ENCODE assay signal across 8 cellular contexts in the genomic region with DNA sequence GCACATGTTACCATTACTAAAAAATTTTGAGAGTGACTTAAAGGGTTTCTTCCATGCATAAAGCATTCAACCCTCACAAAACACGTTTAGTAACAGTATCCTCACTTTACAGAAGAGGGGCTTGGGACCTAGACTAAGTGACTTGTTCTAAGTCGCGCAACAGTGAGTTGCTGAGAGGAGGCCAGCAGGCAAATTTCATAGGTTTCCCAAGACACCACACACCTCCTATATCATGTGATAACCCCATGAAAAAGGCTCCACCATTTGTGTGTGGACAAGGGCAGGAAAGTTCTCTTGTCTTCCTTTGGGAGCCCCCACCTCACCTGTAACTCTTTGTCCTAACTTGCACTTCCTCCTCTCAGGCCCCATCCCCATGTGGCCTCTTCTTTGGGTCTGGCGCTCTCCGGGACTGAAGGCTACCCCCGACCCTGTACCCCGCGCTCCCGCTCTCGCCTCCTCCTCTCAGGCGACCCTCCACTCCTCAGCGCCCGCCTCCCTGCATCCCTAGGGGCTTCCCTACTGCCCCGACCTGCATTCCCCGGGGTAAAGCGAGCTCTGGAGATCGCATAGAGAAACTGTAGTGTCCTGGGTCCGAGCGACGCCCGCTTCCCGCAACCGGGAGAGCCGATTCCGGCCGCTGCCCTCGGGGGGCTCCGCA. TPM values are rescaled to one million over a fixed set of nuclear protein-coding genes. Genes with fewer than 3 reads are reported as not detected.
A peak's percentile ranks its signal among the peaks of the same experiment; 100 is the strongest.
DNase-seq lines count a peak whose midpoint lies in the region; ATAC-seq and TF ChIP-seq lines count a peak whose summit lies in the region.

No MANE protein-coding gene starts in this region.

- DNase-seq in activated naive CD4-positive, alpha-beta T cell treated with anti-CD3 and anti-CD28 coated beads for 36 hours, result no peak
- DNase-seq in activated naive CD4-positive, alpha-beta T cell treated with anti-CD3 and anti-CD28 coated beads, Interleukin-2, amount 50 U/mL, for 16 hours, result no peak
- DNase-seq in T-helper 17 cell, result no peak
- DNase-seq in skeletal muscle cell (ENCODE audit: low read depth), result no peak
- no peak for DNase-seq in ureter (ENCODE audit: low spot score)

- CTCF ChIA-PET in activated naive CD4-positive, alpha-beta T cell treated with anti-CD3 and anti-CD28 coated beads for 36 hours (lab: Charles Lee), result interaction anchor here (1.1 to 10.6 kb wide), 4 partner anchors 10 to 141 kb away, joined by 3 to 204 read pairs (median 18); a partner anchor contains a TSS

- H3K4me3 ChIP-seq in gastroesophageal sphincter (peak overlapping the region; percentile 80 to 81), skeletal muscle cell (ENCODE audit: low read depth, low read length) (peak overlapping the region; percentile 69)

- peak overlapping the region; percentile 99 for H3K27ac Mint-ChIP-seq in activated naive CD4-positive, alpha-beta T cell treated with anti-CD3 and anti-CD28 coated beads for 36 hours
- peak overlapping the region; percentile 100 for H3K27ac Mint-ChIP-seq in T-helper 17 cell

- TF ChIP-seq POLR2A in gastroesophageal sphincter (IDR thresholded peaks at IDR 0.05), result no peak

- TF ChIP-seq EP300 in gastroesophageal sphincter (IDR thresholded peaks at IDR 0.05), result no peak

- H3K27ac ChIP-seq in gastroesophageal sphincter, result peak overlapping the region; percentile 75 to 95 (median 94)

- ATAC-seq in T-helper 17 cell (no peak), gastroesophageal sphincter (no peak), HG02973 (IDR thresholded peaks at IDR 0.05; ENCODE audit: unreplicated experiment) (no peak), HG03460 (IDR thresholded peaks at IDR 0.05; ENCODE audit: unreplicated experiment) (no peak)

- TF ChIP-seq CTCF in gastroesophageal sphincter (IDR thresholded peaks at IDR 0.05), result no peak

- H3K9me3 Mint-ChIP-seq in activated naive CD4-positive, alpha-beta T cell treated with anti-CD3 and anti-CD28 coated beads for 36 hours, result no peaks in the 10 kb centered on the region

- peak overlapping the region; percentile 98 for H3K4me3 Mint-ChIP-seq in activated naive CD4-positive, alpha-beta T cell treated with anti-CD3 and anti-CD28 coated beads for 36 hours
- peak overlapping the region; percentile 99 for H3K4me3 Mint-ChIP-seq in T-helper 17 cell

- intact Hi-C loops in activated naive CD4-positive, alpha-beta T cell treated with anti-CD3 and anti-CD28 coated beads for 36 hours (cut with micrococcal nuclease), result loop anchor here (5.0 to 10.0 kb wide), 7 partner anchors 364 to 1179 kb away; a partner anchor contains a TSS

- no peaks in the 10 kb centered on the region for H3K27me3 ChIP-seq in gastroesophageal sphincter

- peaks cover 0 to 58% (median 0%) of the 10 kb centered on the region in 3 donors for H3K4me1 ChIP-seq in gastroesophageal sphincter

- WGBS in gastroesophageal sphincter (ENCODE audit: low coverage in 1 of 2), 2 donors, result 12 to 59% methylated on average over 3 to 9 of the region's 28 CpGs

- H3K4me1 Mint-ChIP-seq in activated naive CD4-positive, alpha-beta T cell treated with anti-CD3 and anti-CD28 coated beads for 36 hours (ENCODE audit: low read depth), result peaks cover 67% of the 10 kb centered on the region
- peaks cover 68% of the 10 kb centered on the region for H3K4me1 Mint-ChIP-seq in T-helper 17 cell

- H3K9me3 ChIP-seq in T-helper 17 cell (ENCODE audit: control insufficient read depth, low read length, poor library complexity, severe bottlenecking) (no peaks in the 10 kb centered on the region), gastroesophageal sphincter (no peaks in the 10 kb centered on the region)

- peaks cover 79% of the 10 kb centered on the region for H3K36me3 Mint-ChIP-seq in activated naive CD4-positive, alpha-beta T cell treated with anti-CD3 and anti-CD28 coated beads for 36 hours (ENCODE audit: low read depth)
- peaks cover 37% of the 10 kb centered on the region for H3K36me3 Mint-ChIP-seq in T-helper 17 cell (ENCODE audit: low read depth)

- no peaks in the 10 kb centered on the region for H3K27me3 Mint-ChIP-seq in activated naive CD4-positive, alpha-beta T cell treated with anti-CD3 and anti-CD28 coated beads for 36 hours (ENCODE audit: low read depth)
- H3K27me3 Mint-ChIP-seq in T-helper 17 cell, result no peaks in the 10 kb centered on the region

- H3K36me3 ChIP-seq in gastroesophageal sphincter, result peaks cover 0 to 60% of the 10 kb centered on the region in 2 donors

RNA-seq across cellular contexts. Expression of a gene that starts 0.4 kb away (rescaled TPM):
- 100 to 1,000 TPM; 286 to 308 TPM for total RNA-seq in activated naive CD4-positive, alpha-beta T cell treated with anti-CD3 and anti-CD28 coated beads for 36 hours
- total RNA-seq in T-helper 17 cell, result 100 to 1,000 TPM; 131 to 139 TPM
- 10 to 100 TPM; 20.2 to 49.9 (median 36.7) TPM for total RNA-seq in gastroesophageal sphincter
- total RNA-seq in ureter, result 44.9 TPM

RNA-seq across cellular contexts. Expression of a gene that starts 4.9 kb away (rescaled TPM):
- 100 to 1,000 TPM; 136 to 138 TPM for total RNA-seq in activated naive CD4-positive, alpha-beta T cell treated with anti-CD3 and anti-CD28 coated beads for 36 hours
- total RNA-seq in T-helper 17 cell (100 to 1,000 TPM in 1 of 2 donors, 10 to 100 TPM in 1; 92.6 to 103 TPM), gastroesophageal sphincter (10 to 100 TPM in 3 of 4 donors, 1 to 10 TPM in 1; 6.9 to 16.0 (median 11.1) TPM), ureter (40.1 TPM)

RNA-seq across cellular contexts. Expression of a gene that starts 10.1 kb away (rescaled TPM):
- 100 to 1,000 TPM; 187 TPM for total RNA-seq in activated naive CD4-positive, alpha-beta T cell treated with anti-CD3 and anti-CD28 coated beads for 36 hours
- total RNA-seq in T-helper 17 cell, result 100 to 1,000 TPM; 119 to 125 TPM
- 10 to 100 TPM; 24.6 to 41.8 (median 26.5) TPM for total RNA-seq in gastroesophageal sphincter
- 26.3 TPM for total RNA-seq in ureter

RNA-seq across cellular contexts. Expression of a gene that starts 10.5 kb away (rescaled TPM):
- 100 to 1,000 TPM; 238 to 241 TPM for total RNA-seq in activated naive CD4-positive, alpha-beta T cell treated with anti-CD3 and anti-CD28 coated beads for 36 hours
- total RNA-seq in T-helper 17 cell (100 to 1,000 TPM in 1 of 2 donors, 10 to 100 TPM in 1; 70.5 to 121 TPM), gastroesophageal sphincter (10 to 100 TPM; 12.9 to 19.7 (median 15.8) TPM), ureter (20.1 TPM)

RNA-seq across cellular contexts. Expression of a gene that starts 26.6 kb away (rescaled TPM):
- total RNA-seq in activated naive CD4-positive, alpha-beta T cell treated with anti-CD3 and anti-CD28 coated beads for 36 hours, result 1 to 10 TPM in 1 of 2 experiments, under 1 TPM in 1; 0.91 to 1.1 TPM
- total RNA-seq in T-helper 17 cell (1 to 10 TPM; 2.3 to 6.6 TPM), gastroesophageal sphincter (under 1 TPM in 2 of 4 donors, not detected in 2; 0.37 to 0.40 TPM), ureter (1.9 TPM)
